Comparison of ENCODE assay signal across 28 cellular contexts in genomic region chr11:48040830-48041444, GRCh38.
A peak's percentile ranks its signal among the peaks of the same experiment; 100 is the strongest.
DNase-seq lines count a peak whose midpoint lies in the region; ATAC-seq lines count a peak whose summit lies in the region.
"Had no signal": no experiment of that assay in that cellular context is flagged by ENCODE, and none has a peak within 500 bp of the region (broad histone marks: within the 10 kb centered on the region; RNA-seq: fewer than 3 reads in every experiment).

No MANE protein-coding gene starts in this region.

- H3K4me1 Mint-ChIP-seq in activated CD4-positive, alpha-beta T cell treated with anti-CD3 and anti-CD28 coated beads, Interleukin-2, amount 10 ng/mL, durations not matched to agents 24 days and 14 days = peaks cover 67% of the 10 kb centered on the region
- peaks cover 63 to 74% of the 10 kb centered on the region in 2 donors for H3K4me1 Mint-ChIP-seq in immature natural killer cell

- no peaks in the 10 kb centered on the region for H3K9me3 Mint-ChIP-seq in activated CD4-positive, alpha-beta T cell treated with anti-CD3 and anti-CD28 coated beads, Interleukin-2, amount 10 ng/mL, durations not matched to agents 24 days and 14 days
- no peaks in the 10 kb centered on the region for H3K9me3 Mint-ChIP-seq in immature natural killer cell
- H3K9me3 Mint-ChIP-seq: activated B cell treated with CpG ODN at 0.5 μM for 24 hours; activated naive CD4-positive, alpha-beta T cell treated with anti-CD3 and anti-CD28 coated beads, Interleukin-2, amount 50 U/mL, for 24 hours; naive B cell had no signal

- peaks cover 33% of the 10 kb centered on the region for H3K36me3 Mint-ChIP-seq in activated CD4-positive, alpha-beta T cell treated with anti-CD3 and anti-CD28 coated beads, Interleukin-2, amount 10 ng/mL, durations not matched to agents 24 days and 14 days (ENCODE audit: low read depth)
- peaks cover 0 to 12% (median 4%) of the 10 kb centered on the region in 3 donors for H3K36me3 Mint-ChIP-seq in immature natural killer cell

- peak overlapping the region; percentile 46 for H3K27ac Mint-ChIP-seq in activated CD4-positive, alpha-beta T cell treated with anti-CD3 and anti-CD28 coated beads, Interleukin-2, amount 10 ng/mL, durations not matched to agents 24 days and 14 days
- H3K27ac Mint-ChIP-seq in immature natural killer cell = peak overlapping the region in 5 of 6 donors; percentile 10 to 73 (median 61)
- H3K27ac Mint-ChIP-seq: activated B cell treated with CpG ODN at 0.5 μM for 24 hours; activated naive CD4-positive, alpha-beta T cell treated with anti-CD3 and anti-CD28 coated beads, Interleukin-2, amount 50 U/mL, for 24 hours had no signal

- ATAC-seq in GM18909 (IDR thresholded peaks at IDR 0.05; ENCODE audit: poor library complexity, unreplicated experiment) = no peak

- intact Hi-C loops in activated CD4-positive, alpha-beta T cell treated with anti-CD3 and anti-CD28 coated beads, Interleukin-2, amount 10 ng/mL, durations not matched to agents 24 days and 14 days (cut with micrococcal nuclease) = no loop called here

- no peak for DNase-seq in activated CD4-positive, alpha-beta T cell treated with anti-CD3 and anti-CD28 coated beads, Interleukin-2, amount 10 ng/mL, durations not matched to agents 24 days and 14 days
- DNase-seq in activated CD4-positive, alpha-beta T cell treated with anti-CD3 and anti-CD28 coated beads, Interleukin-2, amount 50 U/mL, for 48 hours = no peak
- no peak for DNase-seq in immature natural killer cell
- no peak for DNase-seq in substantia nigra (lab: John Stamatoyannopoulos, UW)
- DNase-seq in D341Med (ENCODE audit: low spot score) = no peak
- no peak for DNase-seq in kidney tubule cell (ENCODE audit: low spot score)
- DNase-seq: activated B cell treated with CpG ODN at 0.5 μM for 24 hours; activated CD4-positive, alpha-beta T cell treated with anti-CD3 and anti-CD28 coated beads, Interleukin-2, amount 50 U/mL, for 4 hours; activated CD8-positive, alpha-beta memory T cell treated with anti-CD3 and anti-CD28 coated beads, Interleukin-2, amount 50 U/mL, for 48 hours; amniotic stem cell; effector memory CD4-positive, alpha-beta T cell; GOT3; KBM-7; MG63; midbrain; naive B cell; NCI-H1105; NCI-H187; NCI-H2171; NCI-H510A; right lobe of liver; SJCRH30; SW 1271; T-helper 9 cell; upper lobe of left lung had no signal

- no peak overlapping the region for H3K4me3 Mint-ChIP-seq in activated CD4-positive, alpha-beta T cell treated with anti-CD3 and anti-CD28 coated beads, Interleukin-2, amount 10 ng/mL, durations not matched to agents 24 days and 14 days
- no peak overlapping the region for H3K4me3 Mint-ChIP-seq in immature natural killer cell
- H3K4me3 Mint-ChIP-seq: activated B cell treated with CpG ODN at 0.5 μM for 24 hours; activated naive CD4-positive, alpha-beta T cell treated with anti-CD3 and anti-CD28 coated beads, Interleukin-2, amount 50 U/mL, for 24 hours had no signal

- H3K27ac ChIP-seq in angular gyrus (ENCODE audit: low read depth, low read length) (peak overlapping the region; percentile 97), substantia nigra (ENCODE audit: low read depth, low read length, poor library complexity, severe bottlenecking) (peak overlapping the region; percentile 75)
- H3K27ac ChIP-seq: right lobe of liver, SJCRH30, upper lobe of left lung had no signal

- no peaks in the 10 kb centered on the region for H3K27me3 Mint-ChIP-seq in activated CD4-positive, alpha-beta T cell treated with anti-CD3 and anti-CD28 coated beads, Interleukin-2, amount 10 ng/mL, durations not matched to agents 24 days and 14 days
- H3K27me3 Mint-ChIP-seq in immature natural killer cell (ENCODE audit: low read depth in 3 of 3) = peaks cover 0 to 6% (median 4%) of the 10 kb centered on the region in 3 donors
- H3K27me3 Mint-ChIP-seq: activated B cell treated with CpG ODN at 0.5 μM for 24 hours; activated naive CD4-positive, alpha-beta T cell treated with anti-CD3 and anti-CD28 coated beads, Interleukin-2, amount 50 U/mL, for 24 hours; naive B cell had no signal
